Comparison of ENCODE assay signal across 1 cellular context in genomic region chr12:21001778-21002177, GRCh38.
TF ChIP-seq lines count a peak whose summit lies in the region.

No MANE protein-coding gene starts in this region.

TF ChIP-seq in H1, 55 proteins besides CTCF, POLR2A, EP300 and RAD21:
- no peak for TF ChIP-seq CHD7 (IDR thresholded peaks at IDR 0.05; ENCODE audit: insufficient replicate concordance, low read length)
- no peak for TF ChIP-seq CEBPB (IDR thresholded peaks at IDR 0.05; ENCODE audit: low read depth, low read length)
- no peak for TF ChIP-seq BRCA1 (IDR thresholded peaks at IDR 0.05; ENCODE audit: low read depth, low read length)
- TF ChIP-seq FOSL1 (IDR thresholded peaks at IDR 0.05; ENCODE audit: insufficient read depth, low read depth, low read length), result no peak
- no peak for TF ChIP-seq RFX5 (IDR thresholded peaks at IDR 0.05; ENCODE audit: borderline replicate concordance, low read depth, low read length)
- TF ChIP-seq CTBP2 (IDR thresholded peaks at IDR 0.05; ENCODE audit: borderline replicate concordance, insufficient read depth, insufficient read length, low read length), result no peak
- TF ChIP-seq NRF1 (IDR thresholded peaks at IDR 0.05; ENCODE audit: low read depth, low read length), result no peak
- no peak for TF ChIP-seq EGR1 (IDR thresholded peaks at IDR 0.05; ENCODE audit: borderline replicate concordance, low read depth, low read length)
- no peak for TF ChIP-seq CBX8 (IDR thresholded peaks at IDR 0.05; ENCODE audit: borderline replicate concordance, low read depth, low read length)
- TF ChIP-seq ZNF274 (IDR thresholded peaks at IDR 0.05; ENCODE audit: borderline replicate concordance, extremely low read depth, low read length), result no peak
- TF ChIP-seq RNF2 (IDR thresholded peaks at IDR 0.05; ENCODE audit: borderline replicate concordance, low read depth, low read length, missing control alignments, poor library complexity, severe bottlenecking), result no peak
- no peak for TF ChIP-seq CHD2 (IDR thresholded peaks at IDR 0.05; ENCODE audit: low read length)
